Comparison of ENCODE assay signal across 11 cellular contexts in genomic region chr13:106348032-106348431, GRCh38.
DNase-seq lines count a peak whose midpoint lies in the region; ATAC-seq, FAIRE-seq and TF ChIP-seq lines count a peak whose summit lies in the region.
"Had no signal": no experiment of that assay in that cellular context is flagged by ENCODE, and none has a peak within 500 bp of the region (broad histone marks: within the 10 kb centered on the region; RNA-seq: fewer than 3 reads in every experiment).

No MANE protein-coding gene starts in this region.

- in situ Hi-C loops in GM12878 (cut with MboI) = no loop called here

- CTCF ChIA-PET in GM12878 (lab: Yijun Ruan, JAX) = no interaction called here

- DNase-seq in AG10803 (ENCODE audit: low read depth) = peak; percentile 37
- DNase-seq in HT1080 (ENCODE audit: low read depth) = peak; percentile 86
- no peak for DNase-seq in GM12878 (ENCODE audit: low read depth, low spot score)
- peak; percentile 81 for DNase-seq in islet precursor cell
- no peak for DNase-seq in nucleus accumbens (lab: John Stamatoyannopoulos, UW)
- no peak for DNase-seq in activated CD4-positive, alpha-beta T cell treated with anti-CD3 and anti-CD28 coated beads, Interleukin-2, amount 50 U/mL, for 4 hours
- no peak for DNase-seq in NCI-H2107 (lab: John Stamatoyannopoulos, UW)
- no peak for DNase-seq in stimulated activated CD4-positive, alpha-beta T cell treated with anti-CD3 and anti-CD28 coated beads, Interleukin-1b, Interleukin-23, amount 100 ng/mL, for 48 hours
- DNase-seq: activated CD8-positive, alpha-beta memory T cell treated with anti-CD3 and anti-CD28 coated beads, Interleukin-2, amount 50 U/mL, for 48 hours; aorta had no signal

- no peaks in the 10 kb centered on the region for H3K36me3 ChIP-seq in GM12878 (ENCODE audit: control insufficient read depth in 2 of 2, insufficient read depth in 2 of 2, low read length in 1 of 2)
- H3K36me3 ChIP-seq: BLaER1 had no signal

- ATAC-seq in GM12878 = peak; percentile 46

- H3K9ac ChIP-seq in GM12878 (ENCODE audit: control insufficient read depth, insufficient read depth, low read length) = no peak overlapping the region
- H3K9ac ChIP-seq: BLaER1 had no signal

- intact Hi-C loops in GM12878 (cut with micrococcal nuclease; ENCODE audit: unreplicated experiment) = no loop called here

- H3K79me2 ChIP-seq in GM12878 (ENCODE audit: control insufficient read depth, insufficient read depth, low read length) = no peaks in the 10 kb centered on the region

- RAD21 ChIA-PET in GM12878 (lab: Charles Lee; ENCODE audit: unreplicated experiment) = no interaction called here

- H3K27me3 ChIP-seq in GM12878 (replicated peaks in 1 of 2; ENCODE audit: control insufficient read depth in 2 of 2, insufficient read depth in 2 of 2, low read length in 1 of 2) = no peaks in the 10 kb centered on the region; a peak in 1 of 4 replicates

- no peak overlapping the region for H3K4me2 ChIP-seq in GM12878 (ENCODE audit: control insufficient read depth, insufficient read depth)
- H3K4me2 ChIP-seq: BLaER1 had no signal

- TF ChIP-seq RAD21 in GM12878 (IDR thresholded peaks at IDR 0.05; ENCODE audit: insufficient read depth, low read depth, low read length) = no peak

- POLR2A ChIA-PET in GM12878 (lab: Charles Lee) = no interaction called here

- no peaks in the 10 kb centered on the region for H4K20me1 ChIP-seq in GM12878 (ENCODE audit: control insufficient read depth, insufficient read depth)
- H4K20me1 ChIP-seq: BLaER1 had no signal

- H3K4me3 ChIP-seq in AG10803 (ENCODE audit: low read length) = no peak overlapping the region
- no peak overlapping the region for H3K4me3 ChIP-seq in GM12878
- H3K4me3 ChIP-seq: BLaER1 had no signal

- no peaks in the 10 kb centered on the region; the same call in 1 of the 2 replicates for H3K4me1 ChIP-seq in GM12878 (ENCODE audit: control insufficient read depth, insufficient read depth, low read length)

- H3K27ac ChIP-seq in GM12878 (ENCODE audit: control insufficient read depth, insufficient read depth) = no peak overlapping the region
- H3K27ac ChIP-seq: BLaER1 had no signal

- TF ChIP-seq CTCF in AG10803 (conservative IDR thresholded peaks at IDR 0.05; ENCODE audit: low read length) (no peak), GM12878 (IDR thresholded peaks at IDR 0.05 in 2 of 3, conservative IDR thresholded peaks at IDR 0.05 in 1 of 3; ENCODE audit: control insufficient read depth in 2 of 3, extremely low read depth in 1 of 3, insufficient read depth in 1 of 3, low read depth in 3 of 3, low read length in 3 of 3) (no peak)

- no peaks in the 10 kb centered on the region for H3K9me3 ChIP-seq in GM12878 (replicated peaks; ENCODE audit: control insufficient read depth, insufficient read depth, low read length)

- no peak for TF ChIP-seq EP300 in GM12878 (IDR thresholded peaks at IDR 0.05; ENCODE audit: borderline replicate concordance in 1 of 2, control insufficient read depth in 1 of 2, low read depth in 2 of 2, low read length in 2 of 2)

- FAIRE-seq in GM12878 (lab: Jason Lieb, UNC) = no peak

- no peak overlapping the region for H2AFZ ChIP-seq in GM12878 (ENCODE audit: control insufficient read depth, low read depth, low read length)

- no peak for TF ChIP-seq POLR2A in GM12878 (IDR thresholded peaks at IDR 0.05; ENCODE audit: low read depth, low read length)

- WGBS in GM12878 (ENCODE audit: insufficient coverage, insufficient replicate concordance, low lambda C conversion rate, missing lambda C conversion rate) = 17% methylated on average over 3 of the region's 3 CpGs

- SMC1A ChIA-PET in GM12878 (lab: Charles Lee; ENCODE audit: uncharacterized antibody, unreplicated experiment) = interaction anchor here (1.5 kb wide), 1 partner anchor 20 kb away, joined by 5 read pairs; no protein-coding TSS in a partner anchor

- no TSS peak for BruUV-seq in GM12878 (replicated peaks; lab: Mats Ljungman, UMichigan)

TF ChIP-seq in GM12878, 131 proteins besides CTCF, POLR2A, EP300 and RAD21:
- no peak for TF ChIP-seq USF2 (IDR thresholded peaks at IDR 0.05; ENCODE audit: borderline replicate concordance, low read depth, low read length)

Comparison
In these comparisons a context has a peak if more than half of its experiments do, and no peak if none do; other contexts are left out.
1. DNase-seq: peak in AG10803 (single experiment), HT1080 (single experiment) and islet precursor cell (single experiment); none in GM12878 (single experiment), nucleus accumbens (0 of 56), activated CD4-positive, alpha-beta T cell treated with anti-CD3 and anti-CD28 coated beads, Interleukin-2, amount 50 U/mL, for 4 hours (0 of 2), NCI-H2107 (single experiment) and stimulated activated CD4-positive, alpha-beta T cell treated with anti-CD3 and anti-CD28 coated beads, Interleukin-1b, Interleukin-23, amount 100 ng/mL, for 48 hours (single experiment).